Comparison of ENCODE assay signal across 3 cellular contexts in genomic region chr17:19363460-19364035, GRCh38.
TF ChIP-seq lines count a peak whose summit lies in the region.

No MANE protein-coding gene starts in this region.

TF ChIP-seq in HCT116, 20 proteins besides CTCF, POLR2A, EP300 and RAD21:
- TF ChIP-seq ELF1 (IDR thresholded peaks at IDR 0.05; ENCODE audit: borderline replicate concordance, low read depth) (no peak), POLR2AphosphoS5 (IDR thresholded peaks at IDR 0.05; ENCODE audit: low read depth, low read length) (no peak), ZBTB33 (IDR thresholded peaks at IDR 0.05; ENCODE audit: extremely low read depth, insufficient replicate concordance, low read length) (no peak), JUND (IDR thresholded peaks at IDR 0.05) (no peak), EGR1 (IDR thresholded peaks at IDR 0.05; ENCODE audit: low read depth) (no peak), ATF3 (IDR thresholded peaks at IDR 0.05) (no peak), REST (IDR thresholded peaks at IDR 0.05; ENCODE audit: low read depth) (no peak), SIN3A (IDR thresholded peaks at IDR 0.05; ENCODE audit: low read depth) (no peak), SP1 (IDR thresholded peaks at IDR 0.05; ENCODE audit: low read depth) (no peak), MAX (IDR thresholded peaks at IDR 0.05) (no peak)

TF ChIP-seq in K562, 482 proteins besides CTCF, POLR2A, EP300 and RAD21:
- TF ChIP-seq ZMIZ1 (IDR thresholded peaks at IDR 0.05; ENCODE audit: low read depth in 2 of 2, low read length in 2 of 2), result no peak
- TF ChIP-seq POLR3A (IDR thresholded peaks at IDR 0.05; ENCODE audit: borderline replicate concordance, extremely low read depth, insufficient read depth, insufficient read length), result no peak
- TF ChIP-seq ZFP30 (CRISPR knock-in tag; IDR thresholded peaks at IDR 0.05; ENCODE audit: borderline replicate concordance), result no peak
- TF ChIP-seq ZNF398 (CRISPR knock-in tag; IDR thresholded peaks at IDR 0.05), result no peak
- no peak for TF ChIP-seq ZNF263 (CRISPR knock-in tag; IDR thresholded peaks at IDR 0.05; ENCODE audit: borderline replicate concordance)
- no peak for TF ChIP-seq ZNF561 (CRISPR knock-in tag; conservative IDR thresholded peaks at IDR 0.05)
- no peak for TF ChIP-seq NFATC3 (IDR thresholded peaks at IDR 0.05)
- no peak for TF ChIP-seq MXD1 (CRISPR knock-in tag; IDR thresholded peaks at IDR 0.05; ENCODE audit: borderline replicate concordance, poor library complexity, severe bottlenecking)
- TF ChIP-seq XRCC5 (IDR thresholded peaks at IDR 0.05; ENCODE audit: low read depth, low read length), result no peak
- TF ChIP-seq SAFB (IDR thresholded peaks at IDR 0.05; ENCODE audit: borderline replicate concordance, low read depth, low read length), result no peak
- no peak for TF ChIP-seq ZKSCAN3 (CRISPR knock-in tag; IDR thresholded peaks at IDR 0.05)
- no peak for TF ChIP-seq PPARD (CRISPR knock-in tag; IDR thresholded peaks at IDR 0.05)
- no peak for TF ChIP-seq IFI16 (CRISPR knock-in tag; IDR thresholded peaks at IDR 0.05)
- no peak for TF ChIP-seq RCOR1 (IDR thresholded peaks at IDR 0.05; ENCODE audit: borderline replicate concordance in 1 of 2, low read depth in 2 of 2, low read length in 2 of 2)
- no peak for TF ChIP-seq SRSF1 (IDR thresholded peaks at IDR 0.05; ENCODE audit: low read depth, low read length)
- no peak for TF ChIP-seq JUND (IDR thresholded peaks at IDR 0.05; ENCODE audit: borderline replicate concordance, low read depth, low read length)
- TF ChIP-seq JUND (tag; IDR thresholded peaks at IDR 0.05; ENCODE audit: borderline replicate concordance, low read depth, low read length), result no peak
- no peak for TF ChIP-seq CBX5 (IDR thresholded peaks at IDR 0.05; ENCODE audit: borderline replicate concordance, low read depth)
TF ChIP-seq in K562: peak in this region for 0.

TF ChIP-seq in HEK293T, 16 proteins besides CTCF, POLR2A, EP300 and RAD21:
- TF ChIP-seq TARDBP (IDR thresholded peaks at IDR 0.05) (no peak), ZNF384 (IDR thresholded peaks at IDR 0.05) (no peak), NFRKB (IDR thresholded peaks at IDR 0.05) (no peak), FOXA1 (IDR thresholded peaks at IDR 0.05) (no peak), L3MBTL2 (conservative IDR thresholded peaks at IDR 0.05) (no peak), ARNT (IDR thresholded peaks at IDR 0.05) (no peak), SUZ12 (IDR thresholded peaks at IDR 0.05) (no peak), PKNOX1 (IDR thresholded peaks at IDR 0.05) (no peak), CTBP1 (IDR thresholded peaks at IDR 0.05; ENCODE audit: borderline replicate concordance) (no peak), LEF1 (IDR thresholded peaks at IDR 0.05; ENCODE audit: borderline replicate concordance) (no peak), ELF4 (IDR thresholded peaks at IDR 0.05) (no peak), SP1 (IDR thresholded peaks at IDR 0.05) (no peak), FOXM1 (IDR thresholded peaks at IDR 0.05; ENCODE audit: borderline replicate concordance) (no peak)
TF ChIP-seq in HEK293T: peak in this region for 0.
